ENCODE assay signal across 8 cellular contexts in genomic region chr10:22253578-22253882, GRCh38. TPM values are rescaled to one million over a fixed set of nuclear protein-coding genes. Genes with fewer than 3 reads are reported as not detected.
DNase-seq lines count a peak whose midpoint lies in the region; ATAC-seq lines count a peak whose summit lies in the region.

No MANE protein-coding gene starts in this region.

- peaks cover 9% of the 10 kb centered on the region for H3K4me1 ChIP-seq in effector memory CD4-positive, alpha-beta T cell (ENCODE audit: control insufficient read depth, insufficient read depth, low read length, poor library complexity, severe bottlenecking)
- peaks cover 9% of the 10 kb centered on the region for H3K4me1 ChIP-seq in mononuclear cell (ENCODE audit: insufficient read depth, low read length)

- H3K4me3 ChIP-seq in effector memory CD4-positive, alpha-beta T cell (ENCODE audit: insufficient read depth, low read depth, low read length, poor library complexity, severe bottlenecking), result peak overlapping the region; percentile 90
- peak overlapping the region; percentile 69 for H3K4me3 ChIP-seq in mononuclear cell (ENCODE audit: low read length)

- peak overlapping the region; percentile 82 for H3K4me3 Mint-ChIP-seq in activated CD8-positive, alpha-beta memory T cell treated with anti-CD3 and anti-CD28 coated beads, Interleukin-2, amount 10 ng/mL, durations not matched to agents 7 days and 5 days

- no peaks in the 10 kb centered on the region for H3K36me3 ChIP-seq in effector memory CD4-positive, alpha-beta T cell (ENCODE audit: control insufficient read depth, insufficient read depth, low read length)

- H3K27ac ChIP-seq in effector memory CD4-positive, alpha-beta T cell (ENCODE audit: insufficient read depth, low read length, poor library complexity, severe bottlenecking), result peak overlapping the region; percentile 87
- peak overlapping the region; percentile 96 for H3K27ac ChIP-seq in temporal lobe (ENCODE audit: low read depth, low read length)

- H3K27ac Mint-ChIP-seq in activated CD8-positive, alpha-beta memory T cell treated with anti-CD3 and anti-CD28 coated beads, Interleukin-2, amount 10 ng/mL, durations not matched to agents 7 days and 5 days, result peak overlapping the region; percentile 89

- H3K36me3 Mint-ChIP-seq in activated CD8-positive, alpha-beta memory T cell treated with anti-CD3 and anti-CD28 coated beads, Interleukin-2, amount 10 ng/mL, durations not matched to agents 7 days and 5 days, result peaks cover 4% of the 10 kb centered on the region

- CTCF ChIA-PET in activated CD8-positive, alpha-beta memory T cell treated with anti-CD3 and anti-CD28 coated beads, Interleukin-2, amount 10 ng/mL, durations not matched to agents 7 days and 5 days (lab: Charles Lee), result interaction anchor here (1.0 to 2.2 kb wide), 6 partner anchors 17 to 735 kb away, joined by 3 to 8 read pairs (median 4); no protein-coding TSS in a partner anchor

- H3K27me3 Mint-ChIP-seq in activated CD8-positive, alpha-beta memory T cell treated with anti-CD3 and anti-CD28 coated beads, Interleukin-2, amount 10 ng/mL, durations not matched to agents 7 days and 5 days, result peaks cover 34% of the 10 kb centered on the region

- H3K4me1 Mint-ChIP-seq in activated CD8-positive, alpha-beta memory T cell treated with anti-CD3 and anti-CD28 coated beads, Interleukin-2, amount 10 ng/mL, durations not matched to agents 7 days and 5 days, result peaks cover 11% of the 10 kb centered on the region

- no peaks in the 10 kb centered on the region for H3K9me3 Mint-ChIP-seq in activated CD8-positive, alpha-beta memory T cell treated with anti-CD3 and anti-CD28 coated beads, Interleukin-2, amount 10 ng/mL, durations not matched to agents 7 days and 5 days (ENCODE audit: low read depth)

- ATAC-seq in activated CD8-positive, alpha-beta memory T cell treated with anti-CD3 and anti-CD28 coated beads, Interleukin-2, amount 10 ng/mL, durations not matched to agents 7 days and 5 days, result no peak

- H3K9me3 ChIP-seq in effector memory CD4-positive, alpha-beta T cell (ENCODE audit: control insufficient read depth, low read length), result no peaks in the 10 kb centered on the region
- no peaks in the 10 kb centered on the region for H3K9me3 ChIP-seq in mononuclear cell (ENCODE audit: low read depth, low read length)

- no peak for DNase-seq in activated CD8-positive, alpha-beta memory T cell treated with anti-CD3 and anti-CD28 coated beads, Interleukin-2, amount 10 ng/mL, durations not matched to agents 7 days and 5 days
- DNase-seq in activated CD8-positive, alpha-beta memory T cell treated with anti-CD3 and anti-CD28 coated beads for 24 hours, result no peak
- DNase-seq in effector memory CD4-positive, alpha-beta T cell, result peak in 2 of 3 donors; percentile 13 to 15
- DNase-seq in NCI-H146 treated with DMSO at 0.1 percent for 48 hours (lab: John Stamatoyannopoulos, UW; ENCODE audit: unreplicated experiment) (no peak), NCI-H2227 (lab: John Stamatoyannopoulos, UW; ENCODE audit: unreplicated experiment) (no peak), ecto neural progenitor cell (ENCODE audit: low spot score) (no peak)

- no peaks in the 10 kb centered on the region for H3K27me3 ChIP-seq in effector memory CD4-positive, alpha-beta T cell (replicated peaks; ENCODE audit: control insufficient read depth, insufficient read depth, low read length, poor library complexity, severe bottlenecking)
- peaks cover 20% of the 10 kb centered on the region for H3K27me3 ChIP-seq in mononuclear cell (ENCODE audit: insufficient read depth, low read length)

RNA-seq across cellular contexts. Expression of gene EBLN1, which starts 35.7 kb away (rescaled TPM):
- total RNA-seq in activated CD8-positive, alpha-beta memory T cell treated with anti-CD3 and anti-CD28 coated beads, Interleukin-2, amount 10 ng/mL, durations not matched to agents 7 days and 5 days, result not detected
- not detected for total RNA-seq in mononuclear cell
- total RNA-seq in temporal lobe, result not detected

Comparison
In these comparisons a context has a peak if more than half of its experiments do, and no peak if none do; other contexts are left out.
1. DNase-seq: peak in effector memory CD4-positive, alpha-beta T cell (2 of 3); none in activated CD8-positive, alpha-beta memory T cell treated with anti-CD3 and anti-CD28 coated beads, Interleukin-2, amount 10 ng/mL, durations not matched to agents 7 days and 5 days (single experiment), activated CD8-positive, alpha-beta memory T cell treated with anti-CD3 and anti-CD28 coated beads for 24 hours (single experiment), NCI-H146 treated with DMSO at 0.1 percent for 48 hours (single experiment), NCI-H2227 (single experiment) and ecto neural progenitor cell (single experiment).